1 cellular context compared by ENCODE assay signal in genomic region chrX:135973548-135974278, GRCh38.
TF ChIP-seq lines count a peak whose summit lies in the region.

TSS of gene MMGT1 (minus strand) at chrX:135973988. CDS start at chrX:135973675, 313 bp downstream.

TF ChIP-seq in H1, 55 proteins besides CTCF, POLR2A, EP300 and RAD21:
- TF ChIP-seq JUND (IDR thresholded peaks at IDR 0.05; ENCODE audit: low read length): peak; percentile 91
- no peak for TF ChIP-seq JUN (IDR thresholded peaks at IDR 0.05; ENCODE audit: low read depth, low read length)
- TF ChIP-seq BRCA1 (IDR thresholded peaks at IDR 0.05; ENCODE audit: low read depth, low read length): no peak
- TF ChIP-seq RBBP5 (IDR thresholded peaks at IDR 0.05; ENCODE audit: borderline replicate concordance, low read depth, low read length): peak; percentile 94; the same call in 1 of the 2 replicates
- TF ChIP-seq POLR2AphosphoS5 (IDR thresholded peaks at IDR 0.05; ENCODE audit: low read depth, low read length): peak; percentile 54
- peak; percentile 65 for TF ChIP-seq KDM5A (IDR thresholded peaks at IDR 0.05; ENCODE audit: low read length)
- TF ChIP-seq RFX5 (IDR thresholded peaks at IDR 0.05; ENCODE audit: borderline replicate concordance, low read depth, low read length): no peak
- TF ChIP-seq CEBPB (IDR thresholded peaks at IDR 0.05; ENCODE audit: low read depth, low read length): no peak
- no peak for TF ChIP-seq USF2 (IDR thresholded peaks at IDR 0.05; ENCODE audit: low read length)
- no peak for TF ChIP-seq HDAC6 (IDR thresholded peaks at IDR 0.05; ENCODE audit: low read depth, low read length)
- no peak for TF ChIP-seq SP2 (IDR thresholded peaks at IDR 0.05; ENCODE audit: low read length)
- peak; percentile 32 for TF ChIP-seq KDM4A (IDR thresholded peaks at IDR 0.05; ENCODE audit: low read depth, low read length, severe bottlenecking)
- no peak for TF ChIP-seq CBX8 (IDR thresholded peaks at IDR 0.05; ENCODE audit: borderline replicate concordance, low read depth, low read length)
- peak; percentile 56; the same call in 1 of the 2 replicates for TF ChIP-seq TBP (IDR thresholded peaks at IDR 0.05; ENCODE audit: low read depth, low read length)
- no peak for TF ChIP-seq RXRA (IDR thresholded peaks at IDR 0.05; ENCODE audit: insufficient read depth, low read depth, low read length)
- TF ChIP-seq FOSL1 (IDR thresholded peaks at IDR 0.05; ENCODE audit: insufficient read depth, low read depth, low read length): no peak
- TF ChIP-seq ATF3 (IDR thresholded peaks at IDR 0.05; ENCODE audit: insufficient read depth, low read depth, low read length): no peak
- TF ChIP-seq BCL11A (IDR thresholded peaks at IDR 0.05; ENCODE audit: low read depth in 2 of 2, low read length in 2 of 2): no peak
- no peak for TF ChIP-seq NANOG (IDR thresholded peaks at IDR 0.05; ENCODE audit: insufficient read depth, low read depth, low read length, poor library complexity, severe bottlenecking)
- TF ChIP-seq MAFK (IDR thresholded peaks at IDR 0.05; ENCODE audit: low read depth, low read length): no peak
- TF ChIP-seq TAF1 (IDR thresholded peaks at IDR 0.05; ENCODE audit: low read depth, low read length): peak; percentile 82
- peak; percentile 62 for TF ChIP-seq PHF8 (conservative IDR thresholded peaks at IDR 0.05; ENCODE audit: low read depth, low read length)
- no peak for TF ChIP-seq ZNF274 (IDR thresholded peaks at IDR 0.05; ENCODE audit: borderline replicate concordance, extremely low read depth, low read length)
- no peak; a peak in 1 of 4 replicates for TF ChIP-seq SIN3A (conservative IDR thresholded peaks at IDR 0.05 in 1 of 2, IDR thresholded peaks at IDR 0.05 in 1 of 2; ENCODE audit: low read depth in 1 of 2, low read length in 2 of 2)
- TF ChIP-seq POU5F1 (IDR thresholded peaks at IDR 0.05; ENCODE audit: low read depth, low read length): no peak
- no peak for TF ChIP-seq EZH2 (IDR thresholded peaks at IDR 0.05; ENCODE audit: low read depth, low read length, severe bottlenecking)
- no peak for TF ChIP-seq SRF (IDR thresholded peaks at IDR 0.05; ENCODE audit: low read depth, low read length)
- TF ChIP-seq ATF2 (IDR thresholded peaks at IDR 0.05; ENCODE audit: low read length): peak; percentile 72; the same call in 1 of the 2 replicates
- TF ChIP-seq BACH1 (IDR thresholded peaks at IDR 0.05; ENCODE audit: low read length): 0 out of 2 replicates have a peak, but pooled peaks have one; percentile 48
- no peak for TF ChIP-seq E2F6 (IDR thresholded peaks at IDR 0.05)
- no peak for TF ChIP-seq NRF1 (IDR thresholded peaks at IDR 0.05; ENCODE audit: low read depth, low read length)
- no peak for TF ChIP-seq TAF7 (optimal IDR thresholded peaks at IDR 0.05; ENCODE audit: borderline replicate concordance, low read depth, low read length)
- TF ChIP-seq CTBP2 (IDR thresholded peaks at IDR 0.05; ENCODE audit: borderline replicate concordance, insufficient read depth, insufficient read length, low read length): no peak
- no peak for TF ChIP-seq MAX (IDR thresholded peaks at IDR 0.05)
- no peak for TF ChIP-seq SIRT6 (IDR thresholded peaks at IDR 0.05; ENCODE audit: low read length)
- TF ChIP-seq CBX5 (IDR thresholded peaks at IDR 0.05; ENCODE audit: low read depth, low read length): no peak
- no peak for TF ChIP-seq KDM1A (IDR thresholded peaks at IDR 0.05; ENCODE audit: borderline replicate concordance, low read length)
- no peak for TF ChIP-seq SP1 (IDR thresholded peaks at IDR 0.05; ENCODE audit: low read depth, low read length)
- no peak for TF ChIP-seq SIX5 (IDR thresholded peaks at IDR 0.05; ENCODE audit: low read depth, low read length)
- TF ChIP-seq TCF12 (IDR thresholded peaks at IDR 0.05; ENCODE audit: low read depth, low read length): no peak
- no peak for TF ChIP-seq SUZ12 (IDR thresholded peaks at IDR 0.05; ENCODE audit: low read length)
- TF ChIP-seq RNF2 (IDR thresholded peaks at IDR 0.05; ENCODE audit: borderline replicate concordance, low read depth, low read length, missing control alignments, poor library complexity, severe bottlenecking): no peak
- no peak for TF ChIP-seq CHD7 (IDR thresholded peaks at IDR 0.05; ENCODE audit: insufficient replicate concordance, low read length)
- TF ChIP-seq SP4 (IDR thresholded peaks at IDR 0.05; ENCODE audit: low read length): no peak
- peak; percentile 12; the same call in 1 of the 2 replicates for TF ChIP-seq YY1 (IDR thresholded peaks at IDR 0.05; ENCODE audit: low read depth, low read length)
- no peak for TF ChIP-seq CHD2 (IDR thresholded peaks at IDR 0.05; ENCODE audit: low read length)
- TF ChIP-seq GTF2F1 (IDR thresholded peaks at IDR 0.05; ENCODE audit: borderline replicate concordance, low read depth, low read length): no peak
- no peak for TF ChIP-seq GABPA (IDR thresholded peaks at IDR 0.05; ENCODE audit: borderline replicate concordance, insufficient read depth, low read length)
- no peak for TF ChIP-seq HDAC2 (IDR thresholded peaks at IDR 0.05; ENCODE audit: borderline replicate concordance in 1 of 2, low read depth in 2 of 2, low read length in 2 of 2)
- peak; percentile 92 for TF ChIP-seq CREB1 (IDR thresholded peaks at IDR 0.05)
- peak; percentile 85 for TF ChIP-seq ASH2L (IDR thresholded peaks at IDR 0.05; ENCODE audit: low read length)
- no peak for TF ChIP-seq SAP30 (IDR thresholded peaks at IDR 0.05; ENCODE audit: insufficient read depth, insufficient replicate concordance, low read length)
- TF ChIP-seq CHD1 (IDR thresholded peaks at IDR 0.05; ENCODE audit: low read depth, low read length): no peak
